In genomic region chr2:217912030-217913024, GRCh38 we compare ENCODE assay signal across 14 cellular contexts.
A peak's percentile ranks its signal among the peaks of the same experiment; 100 is the strongest.
DNase-seq lines count a peak whose midpoint lies in the region; ATAC-seq and TF ChIP-seq lines count a peak whose summit lies in the region.
"Had no signal": no experiment of that assay in that cellular context is flagged by ENCODE, and none has a peak within 500 bp of the region (broad histone marks: within the 10 kb centered on the region; RNA-seq: fewer than 3 reads in every experiment).

No MANE protein-coding gene starts in this region.

- 30% methylated on average over 25 of the region's 25 CpGs for WGBS in right cardiac atrium
- 39 to 46% methylated on average over 25 of the region's 25 CpGs for WGBS in upper lobe of left lung, 2 donors

- TF ChIP-seq POLR2A in upper lobe of left lung (IDR thresholded peaks at IDR 0.05) = no peak

- no peaks in the 10 kb centered on the region for H3K27me3 Mint-ChIP-seq in osteocyte (ENCODE audit: unreplicated experiment)

- peak in 1 of 4 donors; percentile 30 for TF ChIP-seq EP300 in upper lobe of left lung (IDR thresholded peaks at IDR 0.05)

- H3K9me2 ChIP-seq in OCI-LY7 (ENCODE audit: insufficient read depth, low read length) = no peaks in the 10 kb centered on the region

- peak in 2 of 3 donors; percentile 67 to 69 for DNase-seq in right cardiac atrium
- no peak for DNase-seq in osteocyte (ENCODE audit: extremely low spot score, unreplicated experiment)
- no peak for DNase-seq in upper lobe of left lung
- DNase-seq in OCI-LY7 (ENCODE audit: low spot score) = no peak
- no peak for DNase-seq in NAMALWA (ENCODE audit: low spot score)
- no peak for DNase-seq in activated CD4-positive, alpha-beta T cell treated with anti-CD3 and anti-CD28 coated beads for 4 hours
- DNase-seq: activated CD4-positive, alpha-beta T cell treated with anti-CD3 and anti-CD28 coated beads, Interleukin-2, amount 50 U/mL, for 48 hours; activated gamma-delta T cell; dermis blood vessel endothelial cell; NCI-H2227 treated with DMSO at 0.1 percent for 48 hours; PC-3 had no signal

- no peaks in the 10 kb centered on the region for H3K9me3 Mint-ChIP-seq in osteocyte (ENCODE audit: unreplicated experiment)
- H3K9me3 Mint-ChIP-seq: T-helper 1 cell treated with Interleukin-12 subunit alpha and Interleukin-12 subunit beta and Interleukin-4 antibody, amounts not matched to agents 30 μg/mL and 1 μg/mL, for 36 hours had no signal

- peaks cover 15% of the 10 kb centered on the region for H3K36me3 Mint-ChIP-seq in osteocyte (ENCODE audit: unreplicated experiment)

- H4K20me1 ChIP-seq in OCI-LY7 (ENCODE audit: insufficient read depth, low read length) = no peaks in the 10 kb centered on the region

- H3K9me3 ChIP-seq in right cardiac atrium (ENCODE audit: control insufficient read depth, low read length) (no peaks in the 10 kb centered on the region), upper lobe of left lung (no peaks in the 10 kb centered on the region), OCI-LY7 (ENCODE audit: low read length) (no peaks in the 10 kb centered on the region)

- no peaks in the 10 kb centered on the region for H3K27me3 ChIP-seq in right cardiac atrium (ENCODE audit: control insufficient read depth, insufficient read depth)
- no peaks in the 10 kb centered on the region for H3K27me3 ChIP-seq in upper lobe of left lung

- intact Hi-C loops in right cardiac atrium (cut with DNase I) (no loop called here), OCI-LY7 (cut with micrococcal nuclease; ENCODE audit: unreplicated experiment) (no loop called here)

- POLR2A ChIA-PET in OCI-LY7 (lab: Charles Lee) = no interaction called here

- H3K4me1 ChIP-seq in right cardiac atrium (ENCODE audit: control insufficient read depth, insufficient read depth, low read length) = peaks cover 79% of the 10 kb centered on the region
- H3K4me1 ChIP-seq in upper lobe of left lung = peaks cover 83 to 95% (median 89%) of the 10 kb centered on the region in 4 donors
- H3K4me1 ChIP-seq in OCI-LY7 (ENCODE audit: insufficient read depth, low read length, poor library complexity, severe bottlenecking) = no peaks in the 10 kb centered on the region

- peaks cover 55% of the 10 kb centered on the region for H3K4me1 Mint-ChIP-seq in osteocyte (ENCODE audit: unreplicated experiment)

- no TSS peak for BruUV-seq in OCI-LY7 (replicated peaks; lab: Mats Ljungman, UMichigan)

- no peak for TF ChIP-seq CTCF in osteocyte (IDR thresholded peaks at IDR 0.05)
- no peak for TF ChIP-seq CTCF in upper lobe of left lung (IDR thresholded peaks at IDR 0.05)
- TF ChIP-seq CTCF in OCI-LY7 (conservative IDR thresholded peaks at IDR 0.05; ENCODE audit: low read length) = no peak

- peak overlapping the region; percentile 41 for H3K27ac Mint-ChIP-seq in osteocyte (ENCODE audit: unreplicated experiment)
- H3K27ac Mint-ChIP-seq: T-helper 1 cell treated with Interleukin-12 subunit alpha and Interleukin-12 subunit beta and Interleukin-4 antibody, amounts not matched to agents 30 μg/mL and 1 μg/mL, for 36 hours had no signal

- no peak overlapping the region for H3K4me2 ChIP-seq in OCI-LY7 (ENCODE audit: low read length)

- no peaks in the 10 kb centered on the region for H3K79me2 ChIP-seq in OCI-LY7 (ENCODE audit: insufficient read depth, low read depth, low read length)

- CTCF ChIA-PET in OCI-LY7 (lab: Charles Lee; ENCODE audit: unreplicated experiment) = no interaction called here

- H3K27ac ChIP-seq in angular gyrus (ENCODE audit: low read depth, low read length) (peak overlapping the region; percentile 26), right cardiac atrium (ENCODE audit: low read length) (peak overlapping the region; percentile 98), upper lobe of left lung (peak overlapping the region; percentile 89 to 95 (median 90)), OCI-LY7 (ENCODE audit: low read depth, low read length, poor library complexity, severe bottlenecking) (no peak overlapping the region)

- ATAC-seq in right cardiac atrium (peak; percentile 6 to 9), upper lobe of left lung (ENCODE audit: low FRiP score in 2 of 2) (no peak), GM21447 (IDR thresholded peaks at IDR 0.05; ENCODE audit: unreplicated experiment) (no peak)
- ATAC-seq: PC-3 had no signal

- H3K36me3 ChIP-seq in upper lobe of left lung (peaks cover 0 to 23% (median 0%) of the 10 kb centered on the region in 4 donors), OCI-LY7 (ENCODE audit: insufficient read depth, low read length) (no peaks in the 10 kb centered on the region)

- H3K4me3 Mint-ChIP-seq in osteocyte (ENCODE audit: unreplicated experiment) = no peak overlapping the region
- H3K4me3 Mint-ChIP-seq: T-helper 1 cell treated with Interleukin-12 subunit alpha and Interleukin-12 subunit beta and Interleukin-4 antibody, amounts not matched to agents 30 μg/mL and 1 μg/mL, for 36 hours had no signal

- H2AFZ ChIP-seq in OCI-LY7 (ENCODE audit: low read length) = no peak overlapping the region

- H3K4me3 ChIP-seq in right cardiac atrium (ENCODE audit: low read length) = no peak overlapping the region
- no peak overlapping the region for H3K4me3 ChIP-seq in upper lobe of left lung
- no peak overlapping the region for H3K4me3 ChIP-seq in OCI-LY7 (ENCODE audit: low read depth, low read length, poor library complexity, severe bottlenecking)

Comparison
In these comparisons a context has a peak if more than half of its experiments do, and no peak if none do; other contexts are left out.
1. ATAC-seq: peak in right cardiac atrium (2 of 2); none in upper lobe of left lung (0 of 2) and GM21447 (single experiment).
2. DNase-seq: peak in right cardiac atrium (2 of 3); none in osteocyte (single experiment), upper lobe of left lung (0 of 2), OCI-LY7 (single experiment), NAMALWA (single experiment) and activated CD4-positive, alpha-beta T cell treated with anti-CD3 and anti-CD28 coated beads for 4 hours (0 of 2).